In genomic region chr7:101792051-101792651, GRCh38 we compare ENCODE assay signal across 16 cellular contexts. TPM values are rescaled to one million over a fixed set of nuclear protein-coding genes. Genes with fewer than 3 reads are reported as not detected.
DNase-seq lines count a peak whose midpoint lies in the region; ATAC-seq and TF ChIP-seq lines count a peak whose summit lies in the region.
"Had no signal": no experiment of that assay in that cellular context is flagged by ENCODE, and none has a peak within 500 bp of the region (broad histone marks: within the 10 kb centered on the region; RNA-seq: fewer than 3 reads in every experiment).

No MANE protein-coding gene starts in this region.

- no peak overlapping the region for H3K27ac Mint-ChIP-seq in activated CD4-positive, alpha-beta T cell treated with anti-CD3 and anti-CD28 coated beads for 36 hours
- H3K27ac Mint-ChIP-seq: IgD-negative memory B cell, WTC11 had no signal

- no peaks in the 10 kb centered on the region for H3K27me3 ChIP-seq in PC-3 (ENCODE audit: low read length)
- no peaks in the 10 kb centered on the region for H3K27me3 ChIP-seq in ovary
- H3K27me3 ChIP-seq: thyroid gland had no signal

- BruUV-seq in PC-3 (replicated peaks; lab: Mats Ljungman, UMichigan): no TSS peak

- in situ Hi-C loops in Caki2 (cut with HindIII; ENCODE audit: low pct_unique_long_range_greater_than_20kb, low sequenced_read_pairs): no loop called here

- no peaks in the 10 kb centered on the region for H3K79me2 ChIP-seq in PC-3 (ENCODE audit: low read length)

- DNase-seq in Caki2 (ENCODE audit: low read depth) (peak; percentile 98), PC-3 (peak; percentile 35), fibroblast of the aortic adventitia (ENCODE audit: low read depth) (peak; percentile 75), ovary (peak; percentile 29 to 74 (median 62)), GF-D8 (lab: John Stamatoyannopoulos, UW) (no peak)
- DNase-seq in stimulated activated CD8-positive, alpha-beta memory T cell treated with anti-CD3 and anti-CD28 coated beads, Interleukin-4, amount 100 ng/mL, for 48 hours: no peak
- DNase-seq in activated T-cell treated with anti-CD3 and anti-CD28 coated beads, Interleukin-2, amount 50 U/mL, for 48 hours: no peak
- no peak for DNase-seq in activated CD4-positive, alpha-beta T cell treated with anti-CD3 and anti-CD28 coated beads for 36 hours
- DNase-seq: activated gamma-delta T cell, nucleus accumbens, thyroid gland had no signal

- no peaks in the 10 kb centered on the region for H3K36me3 ChIP-seq in PC-3 (ENCODE audit: low read depth, low read length)
- H3K36me3 ChIP-seq in ovary: no peaks in the 10 kb centered on the region
- H3K36me3 ChIP-seq: thyroid gland had no signal

- no peak for ATAC-seq in PC-3
- ATAC-seq in activated CD4-positive, alpha-beta T cell treated with anti-CD3 and anti-CD28 coated beads for 36 hours: no peak
- ATAC-seq: GM12878, Panc1, WTC11 had no signal

- H3K9me2 ChIP-seq in PC-3 (replicated peaks; ENCODE audit: low read length): no peaks in the 10 kb centered on the region

- no peak overlapping the region for H2AFZ ChIP-seq in PC-3 (ENCODE audit: low read length)

- H3F3A ChIP-seq in PC-3 (ENCODE audit: low read length, unreplicated experiment): no peaks in the 10 kb centered on the region

- no peaks in the 10 kb centered on the region for H3K9me3 ChIP-seq in PC-3 (ENCODE audit: low read length)
- no peaks in the 10 kb centered on the region for H3K9me3 ChIP-seq in ovary
- H3K9me3 ChIP-seq: thyroid gland had no signal

- no peaks in the 10 kb centered on the region for H3K4me1 Mint-ChIP-seq in activated CD4-positive, alpha-beta T cell treated with anti-CD3 and anti-CD28 coated beads for 36 hours
- H3K4me1 Mint-ChIP-seq: IgD-negative memory B cell, WTC11 had no signal

- CTCF ChIA-PET in PC-3 (lab: Charles Lee): no interaction called here
- CTCF ChIA-PET in activated CD4-positive, alpha-beta T cell treated with anti-CD3 and anti-CD28 coated beads for 36 hours (lab: Charles Lee): interaction anchor here (0.7 to 1.2 kb wide), 3 partner anchors 15 to 317 kb away, joined by 3 read pairs; no protein-coding TSS in a partner anchor

- no peaks in the 10 kb centered on the region for H4K20me1 ChIP-seq in PC-3 (ENCODE audit: low read length)

- no peak overlapping the region for H3K4me3 ChIP-seq in PC-3 (ENCODE audit: low read length)
- no peak overlapping the region for H3K4me3 ChIP-seq in fibroblast of the aortic adventitia (ENCODE audit: low read depth, low read length)
- H3K4me3 ChIP-seq in ovary: no peak overlapping the region
- H3K4me3 ChIP-seq: GM12878, thyroid gland had no signal

- 0 out of 2 replicates have a peak, but pooled peaks cover 5% of the 10 kb centered on the region for H3K4me1 ChIP-seq in PC-3 (ENCODE audit: insufficient read depth, low read length)
- peaks cover 1% of the 10 kb centered on the region for H3K4me1 ChIP-seq in ovary (ENCODE audit: insufficient read depth)
- H3K4me1 ChIP-seq: thyroid gland had no signal

- TF ChIP-seq CTCF in PC-3 (conservative IDR thresholded peaks at IDR 0.05; ENCODE audit: low read depth, low read length) (no peak), fibroblast of the aortic adventitia (IDR thresholded peaks at IDR 0.05; ENCODE audit: insufficient read depth, low read length) (no peak), ovary (IDR thresholded peaks at IDR 0.05) (no peak)

- H3K9me3 Mint-ChIP-seq in activated CD4-positive, alpha-beta T cell treated with anti-CD3 and anti-CD28 coated beads for 36 hours (ENCODE audit: low read depth): no peaks in the 10 kb centered on the region
- H3K9me3 Mint-ChIP-seq: IgD-negative memory B cell had no signal

- POLR2A ChIA-PET in PC-3 (lab: Charles Lee; ENCODE audit: unreplicated experiment): no interaction called here
- POLR2A ChIA-PET in activated CD4-positive, alpha-beta T cell treated with anti-CD3 and anti-CD28 coated beads for 36 hours (lab: Charles Lee): no interaction called here

- H3K4me3 Mint-ChIP-seq in activated CD4-positive, alpha-beta T cell treated with anti-CD3 and anti-CD28 coated beads for 36 hours: no peak overlapping the region
- H3K4me3 Mint-ChIP-seq: IgD-negative memory B cell, WTC11 had no signal

- TF ChIP-seq EP300 in ovary (IDR thresholded peaks at IDR 0.05): no peak

- H3K4me2 ChIP-seq in PC-3 (ENCODE audit: low read length): no peak overlapping the region

- H3K27me3 Mint-ChIP-seq in activated CD4-positive, alpha-beta T cell treated with anti-CD3 and anti-CD28 coated beads for 36 hours: no peaks in the 10 kb centered on the region

- no peak overlapping the region for H3K27ac ChIP-seq in PC-3 (ENCODE audit: low read length)
- no peak overlapping the region for H3K27ac ChIP-seq in ovary
- H3K27ac ChIP-seq: C4-2B, thyroid gland had no signal

- intact Hi-C loops in PC-3 (cut with micrococcal nuclease): no loop called here
- intact Hi-C loops in ovary (cut with DNase I): no loop called here
- intact Hi-C loops in activated CD4-positive, alpha-beta T cell treated with anti-CD3 and anti-CD28 coated beads for 36 hours (cut with DNase I, micrococcal nuclease): no loop called here

- H3K36me3 Mint-ChIP-seq in activated CD4-positive, alpha-beta T cell treated with anti-CD3 and anti-CD28 coated beads for 36 hours (ENCODE audit: low read depth): no peaks in the 10 kb centered on the region
- H3K36me3 Mint-ChIP-seq: IgD-negative memory B cell, WTC11 had no signal

- no peak overlapping the region for H3K9ac ChIP-seq in PC-3 (ENCODE audit: low read length)

- 34 to 41% (median 35%) methylated on average over 9 of the region's 9 CpGs for WGBS in ovary, 3 donors

- no peak for TF ChIP-seq POLR2A in ovary (IDR thresholded peaks at IDR 0.05)

RNA-seq across cellular contexts. Expression of gene CUX1, which starts 25.3 kb away (rescaled TPM):
- 37.4 and 38.8 TPM in 2 replicates for total RNA-seq in Caki2 (2014; rRNA removed; shearing (Covaris generic); ENCODE audit: low replicate concordance)
- total RNA-seq in PC-3 (2014; rRNA removed) (39.6 and 44.5 TPM in 2 replicates), fibroblast of the aortic adventitia (ENCODE audit: low replicate concordance) (36.1 and 44.2 TPM in 2 replicates), ovary (100 to 1,000 TPM in 5 of 7 donors, 10 to 100 TPM in 2; 57.8 to 151 (median 126) TPM)
- polyA plus RNA-seq in ovary: 100 to 1,000 TPM in 1 of 2 donors, 10 to 100 TPM in 1; 42.2 to 139 TPM
- total RNA-seq in activated CD4-positive, alpha-beta T cell treated with anti-CD3 and anti-CD28 coated beads for 36 hours: 10 to 100 TPM; 21.6 to 23.5 TPM

Comparison
In these comparisons a context has a peak if more than half of its experiments do, and no peak if none do; other contexts are left out.
1. DNase-seq: peak in Caki2 (single experiment), PC-3 (single experiment), fibroblast of the aortic adventitia (single experiment) and ovary (5 of 5); none in stimulated activated CD8-positive, alpha-beta memory T cell treated with anti-CD3 and anti-CD28 coated beads, Interleukin-4, amount 100 ng/mL, for 48 hours (single experiment), GF-D8 (single experiment), activated T-cell treated with anti-CD3 and anti-CD28 coated beads, Interleukin-2, amount 50 U/mL, for 48 hours (0 of 2) and activated CD4-positive, alpha-beta T cell treated with anti-CD3 and anti-CD28 coated beads for 36 hours (single experiment).